ENCODE assay signal across 19 cellular contexts in genomic region chrX:2320089-2320488, GRCh38.
"Had no signal": no experiment of that assay in that cellular context is flagged by ENCODE, and none has a peak within 500 bp of the region (broad histone marks: within the 10 kb centered on the region; RNA-seq: fewer than 3 reads in every experiment).

No MANE protein-coding gene starts in this region.

- FAIRE-seq: astrocyte, endothelial cell of umbilical vein, keratinocyte, TTC549 had no signal

- DNase-seq: activated CD4-positive, alpha-beta T cell treated with anti-CD3 and anti-CD28 coated beads, Interleukin-2, amount 50 U/mL, for 48 hours; activated gamma-delta T cell treated with Interleukin-2 at 50 U/mL for 16 hours; dermis blood vessel endothelial cell; effector memory CD4-positive, alpha-beta T cell; hippocampal formation; natural killer cell; retina; stimulated activated CD4-positive, alpha-beta T cell treated with anti-CD3 and anti-CD28 coated beads, Interleukin-15, amount 100 ng/mL, for 24 hours; stimulated activated CD4-positive, alpha-beta T cell treated with anti-CD3 and anti-CD28 coated beads, Interleukin-2, amount 100 ng/mL, for 48 hours; transverse colon had no signal

- H3K4me3 ChIP-seq: adrenal gland, esophagus muscularis mucosa, skin epidermis, suprapubic skin, transverse colon had no signal

- H3K4me1 ChIP-seq: adrenal gland, suprapubic skin, transverse colon had no signal

- ATAC-seq: activated naive CD4-positive, alpha-beta T cell treated with anti-CD3 and anti-CD28 coated beads, Interleukin-2, amount 50 U/mL, for 72 hours had no signal

- H3K27ac ChIP-seq: esophagus muscularis mucosa, suprapubic skin, transverse colon had no signal

- H3K36me3 ChIP-seq: adrenal gland, esophagus muscularis mucosa, suprapubic skin, transverse colon had no signal

- H3K9me3 ChIP-seq: adrenal gland, esophagus muscularis mucosa, suprapubic skin, transverse colon had no signal

- H3K27me3 ChIP-seq: adrenal gland, esophagus muscularis mucosa, suprapubic skin, transverse colon had no signal
